In genomic region chr5:177393206-177393765, GRCh38 we compare ENCODE assay signal across 1 cellular context.
TF ChIP-seq lines count a peak whose summit lies in the region.

No MANE protein-coding gene starts in this region.

TF ChIP-seq in GM12878, 131 proteins besides CTCF, POLR2A, EP300 and RAD21:
- no peak for TF ChIP-seq FOXK2 (IDR thresholded peaks at IDR 0.05)
- 0 out of 2 replicates have a peak, but pooled peaks have one; percentile 11 for TF ChIP-seq PKNOX1 (IDR thresholded peaks at IDR 0.05)
